ENCODE assay signal across 19 cellular contexts in the genomic region with DNA sequence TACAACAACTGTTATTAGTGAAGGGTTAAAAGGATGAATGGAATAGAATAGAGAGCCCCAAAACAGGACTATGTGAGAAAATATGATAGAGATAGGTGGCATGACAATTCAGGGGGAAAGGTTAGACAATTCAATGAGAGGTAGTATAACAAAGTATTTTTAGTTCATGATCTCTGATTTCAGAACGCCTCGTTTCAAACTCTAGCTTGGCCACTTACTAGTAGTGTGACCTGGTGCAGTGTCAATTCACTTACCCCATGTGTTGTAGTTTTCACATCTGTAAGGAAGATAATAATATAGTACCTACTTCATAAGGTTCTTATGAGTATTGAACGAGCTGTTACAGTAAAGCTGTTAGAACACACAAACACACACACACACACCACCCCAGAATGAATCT.
DNase-seq lines count a peak whose midpoint lies in the region; ATAC-seq, FAIRE-seq and TF ChIP-seq lines count a peak whose summit lies in the region.
"Had no signal": no experiment of that assay in that cellular context is flagged by ENCODE, and none has a peak within 500 bp of the region (broad histone marks: within the 10 kb centered on the region; RNA-seq: fewer than 3 reads in every experiment).

No MANE protein-coding gene starts in this region.

- no CpG with 5 or more reads among the region's 3 CpGs for WGBS in IMR-90 (ENCODE audit: extremely low coverage in 2 of 2, insufficient read length in 1 of 2), 2 experiments
- WGBS in H1 (ENCODE audit: extremely low coverage in 1 of 2, insufficient coverage in 1 of 2, insufficient read length in 1 of 2, insufficient replicate concordance in 2 of 2, low coverage in 1 of 2, low lambda C conversion rate in 2 of 2, missing lambda C conversion rate in 1 of 2), 2 experiments, result 86% methylated on average over 3 of the region's 3 CpGs; no CpG with 5 or more reads in 1 of the 2 experiments

- H3K14ac ChIP-seq in IMR-90 (replicated peaks; ENCODE audit: low read depth, low read length) (no peak overlapping the region), H1 (ENCODE audit: insufficient read length) (no peak overlapping the region)

- FAIRE-seq in H1 (lab: Jason Lieb, UNC), result no peak
- FAIRE-seq: HTR-8/SVneo had no signal

- peaks cover 0 to 14% of the 10 kb centered on the region in 2 experiments; a peak in 2 of 4 replicates for H3K79me1 ChIP-seq in IMR-90 (ENCODE audit: low read depth in 1 of 2, low read length in 2 of 2)
- no peaks in the 10 kb centered on the region for H3K79me1 ChIP-seq in H1 (ENCODE audit: low read depth, low read length)

- peaks cover 8% of the 10 kb centered on the region; the same call in 1 of the 2 replicates for H3K36me3 ChIP-seq in IMR-90 (ENCODE audit: control insufficient read depth, insufficient read depth, low read length)
- H3K36me3 ChIP-seq in H1 (ENCODE audit: control insufficient read depth in 2 of 4, insufficient read depth in 4 of 4, low read length in 3 of 4), result no peaks in the 10 kb centered on the region; a peak in 1 of 8 replicates
- H3K36me3 ChIP-seq in gastrocnemius medialis, result no peaks in the 10 kb centered on the region

- BruUV-seq in IMR-90 (replicated peaks; lab: Mats Ljungman, UMichigan), result no TSS peak

- H3K27me3 Mint-ChIP-seq in activated CD8-positive, alpha-beta T cell treated with anti-CD3 and anti-CD28 coated beads, Interleukin-2, amount 10 ng/mL, durations not matched to agents 7 days and 5 days (ENCODE audit: low read depth), result no peaks in the 10 kb centered on the region
- H3K27me3 Mint-ChIP-seq: B cell, IgD-negative memory B cell had no signal

- H3K4me3 ChIP-seq in IMR-90 (ENCODE audit: insufficient read depth, low read depth, low read length), result no peak overlapping the region
- H3K4me3 ChIP-seq in H1 (ENCODE audit: extremely low read depth in 1 of 4, insufficient read depth in 2 of 4, low read depth in 3 of 4, low read length in 4 of 4), result no peak overlapping the region
- H3K4me3 ChIP-seq in gastrocnemius medialis, result no peak overlapping the region
- H3K4me3 ChIP-seq: BLaER1 treated with 17β-estradiol and CSF1 and Interleukin-3, amounts not matched to agents 10 nM and 100 nM had no signal

- H3K18ac ChIP-seq in IMR-90 (ENCODE audit: low read depth, low read length) (peak overlapping the region; percentile 86; the same call in 1 of the 2 replicates), H1 (ENCODE audit: extremely low read depth, low read length) (no peak overlapping the region)

- H2BK5ac ChIP-seq in IMR-90 (ENCODE audit: low read depth, low read length, poor library complexity, severe bottlenecking), result peak overlapping the region; percentile 36
- H2BK5ac ChIP-seq in H1 (ENCODE audit: low read depth, low read length), result no peak overlapping the region

- no peak overlapping the region for H2BK12ac ChIP-seq in H1 (ENCODE audit: low read depth, low read length)

- peak overlapping the region; percentile 58 for H2BK20ac ChIP-seq in IMR-90 (ENCODE audit: low read depth, low read length)
- no peak overlapping the region for H2BK20ac ChIP-seq in H1 (ENCODE audit: low read length)

- H3K9me1 ChIP-seq in IMR-90 (ENCODE audit: insufficient read depth, low read length), result no peaks in the 10 kb centered on the region; the same call in 1 of the 2 replicates

- dilution Hi-C loops in IMR-90 (cut with HindIII; ENCODE audit: low sequenced_read_pairs, unreplicated experiment), result no loop called here

- H2BK120ac ChIP-seq in IMR-90 (ENCODE audit: low read depth, low read length) (peak overlapping the region; percentile 59), H1 (replicated peaks; ENCODE audit: low read depth, low read length) (no peak overlapping the region)

- intact Hi-C loops in Right ventricle myocardium superior (cut with DNase I), result loop anchor here (2.0 to 10.0 kb wide), 2 partner anchors 213 to 333 kb away; a partner anchor contains a TSS
- intact Hi-C loops in cardiac septum (cut with DNase I), result loop anchor here (2.0 to 10.0 kb wide), 3 partner anchors 107 to 350 kb away; no protein-coding TSS in a partner anchor
- intact Hi-C loops in IMR-90 (cut with micrococcal nuclease), result no loop called here
- intact Hi-C loops in gastrocnemius medialis (cut with DNase I; ENCODE audit: low total_unique reads), result loop anchor here (2.0 to 5.0 kb wide), 3 partner anchors 109 to 360 kb away; a partner anchor contains a TSS

- no peaks in the 10 kb centered on the region for H3K36me3 Mint-ChIP-seq in activated CD8-positive, alpha-beta T cell treated with anti-CD3 and anti-CD28 coated beads, Interleukin-2, amount 10 ng/mL, durations not matched to agents 7 days and 5 days (ENCODE audit: low read depth)

- DNase-seq in Right ventricle myocardium superior (no peak), cardiac septum (ENCODE audit: low spot score) (no peak), IMR-90 (no peak), H1 (ENCODE audit: low read depth in 1 of 2, low spot score in 2 of 2) (no peak), gastrocnemius medialis (no peak), NCI-H1417 (lab: John Stamatoyannopoulos, UW) (no peak)
- no peak for DNase-seq in activated CD8-positive, alpha-beta T cell treated with anti-CD3 and anti-CD28 coated beads, Interleukin-2, amount 10 ng/mL, durations not matched to agents 7 days and 5 days
- DNase-seq: 8988T; Calu3; CD8-positive, alpha-beta T cell; DMS79 treated with DMSO at 0.1 percent for 48 hours; GF-D8; HFFc6 had no signal

- peak overlapping the region; percentile 45; the same call in 1 of the 3 replicates for H2BK15ac ChIP-seq in IMR-90 (ENCODE audit: low read depth, low read length)
- H2BK15ac ChIP-seq in H1 (ENCODE audit: low read length), result no peak overlapping the region

- H2AFZ ChIP-seq in IMR-90 (replicated peaks; ENCODE audit: low read length, poor library complexity) (no peak overlapping the region), H1 (ENCODE audit: low read length) (no peak overlapping the region)

- no peak for TF ChIP-seq EP300 in H1 (IDR thresholded peaks at IDR 0.05; ENCODE audit: borderline replicate concordance in 1 of 2, low read depth in 2 of 2, low read length in 2 of 2)

- peak overlapping the region; percentile 36; the same call in 1 of the 2 replicates for H3K23ac ChIP-seq in IMR-90 (ENCODE audit: low read depth, low read length)
- no peak overlapping the region for H3K23ac ChIP-seq in H1 (ENCODE audit: insufficient read length)

- no peaks in the 10 kb centered on the region for H3K9me3 Mint-ChIP-seq in activated CD8-positive, alpha-beta T cell treated with anti-CD3 and anti-CD28 coated beads, Interleukin-2, amount 10 ng/mL, durations not matched to agents 7 days and 5 days (ENCODE audit: insufficient read depth)
- H3K9me3 Mint-ChIP-seq: CD8-positive, alpha-beta T cell; HFFc6; IgD-negative memory B cell had no signal

- peaks cover 3% of the 10 kb centered on the region for H3K4me1 Mint-ChIP-seq in activated CD8-positive, alpha-beta T cell treated with anti-CD3 and anti-CD28 coated beads, Interleukin-2, amount 10 ng/mL, durations not matched to agents 7 days and 5 days (ENCODE audit: low read depth)

- peak overlapping the region; percentile 26; the same call in 1 of the 2 replicates for H3K4ac ChIP-seq in IMR-90 (ENCODE audit: low read depth, low read length)
- H3K4ac ChIP-seq in H1 (replicated peaks; ENCODE audit: insufficient read length, low read depth, low read length), result no peak overlapping the region

- no peak for TF ChIP-seq CTCF in IMR-90 (conservative IDR thresholded peaks at IDR 0.05; ENCODE audit: low read depth, low read length)
- TF ChIP-seq CTCF in H1 (IDR thresholded peaks at IDR 0.05; ENCODE audit: control extremely low read depth in 1 of 3, insufficient read depth in 1 of 3, low read depth in 1 of 3, low read length in 3 of 3), result no peak
- no peak for TF ChIP-seq CTCF in gastrocnemius medialis (IDR thresholded peaks at IDR 0.05 in 4 of 5, conservative IDR thresholded peaks at IDR 0.05 in 1 of 5)

- no peak overlapping the region for H3K27ac Mint-ChIP-seq in activated CD8-positive, alpha-beta T cell treated with anti-CD3 and anti-CD28 coated beads, Interleukin-2, amount 10 ng/mL, durations not matched to agents 7 days and 5 days
- H3K27ac Mint-ChIP-seq: B cell; CD8-positive, alpha-beta T cell; IgD-negative memory B cell had no signal

- TF ChIP-seq RAD21 in IMR-90 (IDR thresholded peaks at IDR 0.05; ENCODE audit: low read length) (no peak), H1 (IDR thresholded peaks at IDR 0.05 in 1 of 2, conservative IDR thresholded peaks at IDR 0.05 in 1 of 2; ENCODE audit: low read depth in 2 of 2, low read length in 2 of 2) (no peak)

- no peak overlapping the region for H3K4me3 Mint-ChIP-seq in activated CD8-positive, alpha-beta T cell treated with anti-CD3 and anti-CD28 coated beads, Interleukin-2, amount 10 ng/mL, durations not matched to agents 7 days and 5 days
- H3K4me3 Mint-ChIP-seq: B cell; CD8-positive, alpha-beta T cell; HFFc6; IgD-negative memory B cell had no signal

- H4K91ac ChIP-seq in IMR-90 (ENCODE audit: insufficient read depth, low read depth, low read length), result peak overlapping the region; percentile 25; the same call in 1 of the 2 replicates
- peak overlapping the region; percentile 17 for H4K91ac ChIP-seq in H1 (replicated peaks; ENCODE audit: insufficient read length, low read length)

- ATAC-seq in Right ventricle myocardium superior (ENCODE audit: poor library complexity), result peak; percentile 67
- ATAC-seq in IMR-90 (ENCODE audit: low read depth), result no peak
- ATAC-seq in gastrocnemius medialis, result peak; percentile 75 to 77
- no peak for ATAC-seq in activated CD8-positive, alpha-beta T cell treated with anti-CD3 and anti-CD28 coated beads, Interleukin-2, amount 10 ng/mL, durations not matched to agents 7 days and 5 days
- no peak for ATAC-seq in GM21825 (IDR thresholded peaks at IDR 0.05; ENCODE audit: unreplicated experiment)
- ATAC-seq: CD8-positive, alpha-beta T cell; HCT116 had no signal

- H3K27ac ChIP-seq in IMR-90 (ENCODE audit: insufficient read depth, low read length) (no peak overlapping the region), H1 (ENCODE audit: low read depth, low read length) (no peak overlapping the region), gastrocnemius medialis (no peak overlapping the region)
- H3K27ac ChIP-seq: BLaER1 treated with 17β-estradiol and CSF1 and Interleukin-3, amounts not matched to agents 10 nM and 100 nM had no signal

- H3K79me2 ChIP-seq in H1 (ENCODE audit: control insufficient read depth in 1 of 2, insufficient read depth in 2 of 2, low read length in 2 of 2), result no peaks in the 10 kb centered on the region

- H3K9me3 ChIP-seq in IMR-90 (ENCODE audit: control insufficient read depth, insufficient read depth, low read length), result no peaks in the 10 kb centered on the region
- H3K9me3 ChIP-seq in H1 (ENCODE audit: insufficient read depth in 2 of 2, low read depth in 1 of 2, low read length in 1 of 2), result no peaks in the 10 kb centered on the region
- no peaks in the 10 kb centered on the region for H3K9me3 ChIP-seq in gastrocnemius medialis
- H3K9me3 ChIP-seq: BLaER1 treated with 17β-estradiol and CSF1 and Interleukin-3, amounts not matched to agents 10 nM and 100 nM had no signal

- H3K4me1 ChIP-seq in IMR-90 (ENCODE audit: control insufficient read depth, insufficient read depth, low read length) (peaks cover 12% of the 10 kb centered on the region; the same call in 1 of the 2 replicates), H1 (replicated peaks in 1 of 4; ENCODE audit: control insufficient read depth in 3 of 4, insufficient read depth in 4 of 4, low read length in 3 of 4) (peaks cover 0 to 8% (median 5%) of the 10 kb centered on the region in 4 experiments; a peak in 4 of 7 replicates), gastrocnemius medialis (peaks cover 12 to 15% of the 10 kb centered on the region in 2 donors)
- H3K4me1 ChIP-seq: BLaER1 treated with 17β-estradiol and CSF1 and Interleukin-3, amounts not matched to agents 10 nM and 100 nM had no signal

- no peaks in the 10 kb centered on the region for H3K23me2 ChIP-seq in H1 (ENCODE audit: low read depth, low read length)

- no peak for TF ChIP-seq POLR2A in IMR-90 (IDR thresholded peaks at IDR 0.05; ENCODE audit: low read depth, low read length)
- no peak for TF ChIP-seq POLR2A in H1 (IDR thresholded peaks at IDR 0.05; ENCODE audit: control extremely low read depth in 1 of 2, low read depth in 2 of 2, low read length in 2 of 2)
- no peak for TF ChIP-seq POLR2A in gastrocnemius medialis (IDR thresholded peaks at IDR 0.05)

- POLR2A ChIA-PET in IMR-90 (lab: Charles Lee; ENCODE audit: unreplicated experiment) (no interaction called here), H1 (lab: Charles Lee; ENCODE audit: partially characterized antibody) (no interaction called here)
- POLR2A ChIA-PET in activated CD8-positive, alpha-beta T cell treated with anti-CD3 and anti-CD28 coated beads, Interleukin-2, amount 10 ng/mL, durations not matched to agents 7 days and 5 days (lab: Charles Lee), result no interaction called here

- H2AK5ac ChIP-seq in IMR-90 (ENCODE audit: low read depth, low read length), result no peak overlapping the region; the same call in 1 of the 2 replicates
- no peak overlapping the region for H2AK5ac ChIP-seq in H1 (ENCODE audit: low read depth, low read length)

- no peaks in the 10 kb centered on the region for H3K27me3 ChIP-seq in IMR-90 (ENCODE audit: control insufficient read depth, insufficient read depth, low read length)
- H3K27me3 ChIP-seq in H1 (replicated peaks in 1 of 4; ENCODE audit: control insufficient read depth in 3 of 4, extremely low read depth in 1 of 4, insufficient read depth in 3 of 4, low read length in 3 of 4), result no peaks in the 10 kb centered on the region
- H3K27me3 ChIP-seq in gastrocnemius medialis, result no peaks in the 10 kb centered on the region
- H3K27me3 ChIP-seq: BLaER1 treated with 17β-estradiol and CSF1 and Interleukin-3, amounts not matched to agents 10 nM and 100 nM had no signal

- no peaks in the 10 kb centered on the region for H4K20me1 ChIP-seq in IMR-90 (ENCODE audit: insufficient read depth, low read length)
- H4K20me1 ChIP-seq in H1 (replicated peaks in 1 of 2; ENCODE audit: control insufficient read depth in 1 of 2, insufficient read depth in 2 of 2, low read length in 2 of 2), result no peaks in the 10 kb centered on the region

- H3K4me2 ChIP-seq in IMR-90 (ENCODE audit: low read depth, low read length) (no peak overlapping the region), H1 (ENCODE audit: insufficient read depth in 1 of 2, low read depth in 2 of 2, low read length in 2 of 2) (no peak overlapping the region)
- H3K4me2 ChIP-seq: BLaER1 treated with 17β-estradiol and CSF1 and Interleukin-3, amounts not matched to agents 10 nM and 100 nM had no signal

- H3K56ac ChIP-seq in IMR-90 (ENCODE audit: extremely low read depth, insufficient read depth, low read length), result no peak overlapping the region
- no peak overlapping the region for H3K56ac ChIP-seq in H1 (replicated peaks; ENCODE audit: insufficient read length, low read depth, low read length)

- in situ Hi-C loops in IMR-90 (cut with MboI; ENCODE audit: low sequenced_read_pairs) (loop anchor here (10.0 to 25.0 kb wide), 2 partner anchors 210 to 333 kb away; a partner anchor contains a TSS), gastrocnemius medialis (cut with MboI; ENCODE audit: low sequenced_read_pairs in 4 of 4) (loop anchor here in 2 of 4 donors (10.0 kb wide), 1 partner anchor 217 kb away; no protein-coding TSS in a partner anchor)

- CTCF ChIA-PET in IMR-90 (lab: Yijun Ruan, JAX) (interaction anchor here (1.1 to 1.7 kb wide), 2 partner anchors 115 to 224 kb away, joined by 3 to 6 read pairs; no protein-coding TSS in a partner anchor), H1 (lab: Charles Lee; ENCODE audit: partially characterized antibody) (interaction anchor here (1.0 to 3.8 kb wide), 14 partner anchors 12 to 437 kb away, joined by 3 to 23 read pairs (median 6); no protein-coding TSS in a partner anchor)
- CTCF ChIA-PET in activated CD8-positive, alpha-beta T cell treated with anti-CD3 and anti-CD28 coated beads, Interleukin-2, amount 10 ng/mL, durations not matched to agents 7 days and 5 days (lab: Charles Lee), result interaction anchor here (0.8 to 2.8 kb wide), 8 partner anchors 97 to 359 kb away, joined by 3 to 42 read pairs (median 7); a partner anchor contains a TSS

- no peak overlapping the region for H2AK9ac ChIP-seq in IMR-90 (replicated peaks; ENCODE audit: low read depth, low read length, poor library complexity)

- no peak overlapping the region for H3K9ac ChIP-seq in IMR-90 (ENCODE audit: low read depth, low read length)
- H3K9ac ChIP-seq in H1 (replicated peaks in 1 of 4; ENCODE audit: extremely low read depth in 1 of 4, low read depth in 3 of 4, low read length in 3 of 4), result no peak overlapping the region
- H3K9ac ChIP-seq: BLaER1 treated with 17β-estradiol and CSF1 and Interleukin-3, amounts not matched to agents 10 nM and 100 nM had no signal

- H4K8ac ChIP-seq in IMR-90 (ENCODE audit: low read depth in 2 of 2, low read length in 2 of 2) (peak overlapping the region; percentile 71 to 73; a peak in 2 of 4 replicates), H1 (ENCODE audit: extremely low read depth, insufficient read depth, low read length) (no peak overlapping the region)

- H4K5ac ChIP-seq in IMR-90 (ENCODE audit: low read depth, low read length) (peak overlapping the region; percentile 91), H1 (ENCODE audit: insufficient read length, low read depth, low read length) (no peak overlapping the region)

Comparison
In these comparisons a context has a peak if more than half of its experiments do, and no peak if none do; other contexts are left out.
1. ATAC-seq: peak in Right ventricle myocardium superior (single experiment) and gastrocnemius medialis (2 of 2); none in IMR-90 (single experiment), activated CD8-positive, alpha-beta T cell treated with anti-CD3 and anti-CD28 coated beads, Interleukin-2, amount 10 ng/mL, durations not matched to agents 7 days and 5 days (single experiment) and GM21825 (single experiment).